8 cellular contexts compared by ENCODE assay signal in the genomic region with DNA sequence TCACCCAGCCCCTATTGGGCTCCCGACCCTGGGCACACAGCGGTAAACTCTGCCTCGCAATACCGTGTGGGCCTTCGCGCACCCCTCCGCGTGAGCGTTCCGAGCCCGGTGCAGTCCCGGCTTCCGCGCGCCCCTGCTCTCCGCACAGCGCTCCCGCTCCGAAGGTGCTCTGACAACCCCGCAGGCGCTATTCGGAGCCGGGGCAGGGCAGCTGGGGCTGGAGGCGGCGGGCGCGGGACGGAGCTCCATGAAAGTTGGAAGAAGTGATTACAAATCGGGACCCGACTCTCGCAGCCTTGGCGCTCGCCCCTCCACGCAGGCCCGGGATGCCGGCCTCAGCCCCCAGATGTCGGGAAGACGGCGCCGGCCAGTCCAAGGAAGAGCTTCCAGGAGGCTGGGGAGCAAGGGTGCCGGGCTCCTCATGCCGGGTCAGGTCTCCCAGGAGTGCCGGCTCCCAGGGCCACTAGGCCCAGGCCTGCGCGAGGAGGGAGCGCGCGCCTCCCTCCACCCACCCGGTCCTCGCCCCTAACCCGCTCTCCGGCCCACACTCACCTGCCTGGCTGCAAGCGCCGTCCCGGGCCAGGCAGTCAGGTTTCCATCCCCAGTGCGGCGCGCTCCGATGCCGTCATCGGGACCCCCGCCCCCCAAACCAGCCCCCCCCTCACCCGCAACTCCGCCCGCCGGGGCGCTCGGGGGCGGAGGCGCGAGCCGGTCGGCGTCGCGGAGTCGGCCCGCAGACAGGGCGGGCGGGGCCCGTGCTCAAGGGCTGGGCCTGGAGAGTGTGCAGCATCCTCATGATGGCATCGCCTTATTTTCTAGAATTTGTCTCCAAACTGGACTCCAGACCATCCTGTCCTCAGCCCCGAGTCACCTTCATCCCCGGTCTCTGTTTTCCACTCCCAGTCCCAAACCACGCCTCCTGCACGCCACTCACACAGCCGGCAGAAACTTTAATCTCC. TPM values are rescaled to one million over a fixed set of nuclear protein-coding genes. Genes with fewer than 3 reads are reported as not detected.
DNase-seq lines count a peak whose midpoint lies in the region; ATAC-seq and TF ChIP-seq lines count a peak whose summit lies in the region.

A gene with protein sequence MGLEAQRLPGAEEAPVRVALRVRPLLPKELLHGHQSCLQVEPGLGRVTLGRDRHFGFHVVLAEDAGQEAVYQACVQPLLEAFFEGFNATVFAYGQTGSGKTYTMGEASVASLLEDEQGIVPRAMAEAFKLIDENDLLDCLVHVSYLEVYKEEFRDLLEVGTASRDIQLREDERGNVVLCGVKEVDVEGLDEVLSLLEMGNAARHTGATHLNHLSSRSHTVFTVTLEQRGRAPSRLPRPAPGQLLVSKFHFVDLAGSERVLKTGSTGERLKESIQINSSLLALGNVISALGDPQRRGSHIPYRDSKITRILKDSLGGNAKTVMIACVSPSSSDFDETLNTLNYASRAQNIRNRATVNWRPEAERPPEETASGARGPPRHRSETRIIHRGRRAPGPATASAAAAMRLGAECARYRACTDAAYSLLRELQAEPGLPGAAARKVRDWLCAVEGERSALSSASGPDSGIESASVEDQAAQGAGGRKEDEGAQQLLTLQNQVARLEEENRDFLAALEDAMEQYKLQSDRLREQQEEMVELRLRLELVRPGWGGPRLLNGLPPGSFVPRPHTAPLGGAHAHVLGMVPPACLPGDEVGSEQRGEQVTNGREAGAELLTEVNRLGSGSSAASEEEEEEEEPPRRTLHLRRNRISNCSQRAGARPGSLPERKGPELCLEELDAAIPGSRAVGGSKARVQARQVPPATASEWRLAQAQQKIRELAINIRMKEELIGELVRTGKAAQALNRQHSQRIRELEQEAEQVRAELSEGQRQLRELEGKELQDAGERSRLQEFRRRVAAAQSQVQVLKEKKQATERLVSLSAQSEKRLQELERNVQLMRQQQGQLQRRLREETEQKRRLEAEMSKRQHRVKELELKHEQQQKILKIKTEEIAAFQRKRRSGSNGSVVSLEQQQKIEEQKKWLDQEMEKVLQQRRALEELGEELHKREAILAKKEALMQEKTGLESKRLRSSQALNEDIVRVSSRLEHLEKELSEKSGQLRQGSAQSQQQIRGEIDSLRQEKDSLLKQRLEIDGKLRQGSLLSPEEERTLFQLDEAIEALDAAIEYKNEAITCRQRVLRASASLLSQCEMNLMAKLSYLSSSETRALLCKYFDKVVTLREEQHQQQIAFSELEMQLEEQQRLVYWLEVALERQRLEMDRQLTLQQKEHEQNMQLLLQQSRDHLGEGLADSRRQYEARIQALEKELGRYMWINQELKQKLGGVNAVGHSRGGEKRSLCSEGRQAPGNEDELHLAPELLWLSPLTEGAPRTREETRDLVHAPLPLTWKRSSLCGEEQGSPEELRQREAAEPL (N-terminal part only) (minus strand): TSS at position 621 of the 959 bp plus-strand sequence. CDS start 2,537 bp downstream, outside the sequence.

- no peaks in the 10 kb centered on the region for H3K9me3 ChIP-seq in fibroblast of lung (ENCODE audit: control insufficient read depth, insufficient read depth, low read depth, low read length)
- H3K9me3 ChIP-seq in naive thymus-derived CD4-positive, alpha-beta T cell (ENCODE audit: control insufficient read depth in 2 of 3, low read length in 3 of 3), result no peaks in the 10 kb centered on the region

- peak; percentile 8 for DNase-seq in COLO668 (lab: John Stamatoyannopoulos, UW; ENCODE audit: unreplicated experiment)
- peak; percentile 92 for DNase-seq in HEK293T (ENCODE audit: extremely low spot score)
- DNase-seq in fibroblast of lung (ENCODE audit: low read depth in 2 of 2), result peak; percentile 57 to 61
- DNase-seq in naive thymus-derived CD4-positive, alpha-beta T cell, result peak in 1 of 9 donors; percentile 34
- DNase-seq in HUDEP-2 (lab: John Stamatoyannopoulos, UW; ENCODE audit: unreplicated experiment in 76 of 76), result no peak

- peak within 1 kb of the TSS; percentile 78 for H3K9ac ChIP-seq in fibroblast of lung (ENCODE audit: insufficient read depth, low read length)

- H3K27ac Mint-ChIP-seq in naive thymus-derived CD4-positive, alpha-beta T cell, result no peak within 1 kb of the TSS

- peak; percentile 66 for ATAC-seq in naive thymus-derived CD4-positive, alpha-beta T cell
- no peak for ATAC-seq in GM21381 (IDR thresholded peaks at IDR 0.05; ENCODE audit: unreplicated experiment)
- ATAC-seq in HG03097 (IDR thresholded peaks at IDR 0.05; ENCODE audit: low FRiP score, unreplicated experiment), result no peak

- CTCF ChIA-PET in HEK293T (lab: Yijun Ruan, JAX), result interaction anchor here (0.5 kb wide), 1 partner anchor 315 kb away, joined by 6 read pairs; no protein-coding TSS in a partner anchor
- CTCF ChIA-PET in naive thymus-derived CD4-positive, alpha-beta T cell (lab: Charles Lee), result no interaction called here

- H3K9me3 Mint-ChIP-seq in naive thymus-derived CD4-positive, alpha-beta T cell, result peaks cover 0 to 5% (median 0%) of the 10 kb centered on the region in 11 donors

- H3K4me3 Mint-ChIP-seq in naive thymus-derived CD4-positive, alpha-beta T cell, result peak within 1 kb of the TSS; percentile 27 to 82 (median 72)

- H3K27ac ChIP-seq in VCaP, result peak within 1 kb of the TSS; percentile 82
- peak within 1 kb of the TSS; percentile 71 for H3K27ac ChIP-seq in fibroblast of lung (ENCODE audit: insufficient read depth, low read length)
- no peak within 1 kb of the TSS for H3K27ac ChIP-seq in naive thymus-derived CD4-positive, alpha-beta T cell (ENCODE audit: low read depth, low read length)

- peaks cover 5% of the 10 kb centered on the region for H3K4me1 ChIP-seq in fibroblast of lung (ENCODE audit: control insufficient read depth, extremely low read depth, insufficient read depth, low read length)
- H3K4me1 ChIP-seq in naive thymus-derived CD4-positive, alpha-beta T cell (ENCODE audit: control insufficient read depth in 2 of 2, insufficient read depth in 2 of 2, low read length in 2 of 2), result peaks cover 0 to 4% of the 10 kb centered on the region in 2 donors

- H2AFZ ChIP-seq in fibroblast of lung (ENCODE audit: low read length), result peak within 1 kb of the TSS; percentile 81

- no peaks in the 10 kb centered on the region for H3K27me3 ChIP-seq in fibroblast of lung (ENCODE audit: control insufficient read depth, insufficient read depth, low read length)
- H3K27me3 ChIP-seq in naive thymus-derived CD4-positive, alpha-beta T cell (ENCODE audit: control insufficient read depth in 2 of 2, insufficient read depth in 2 of 2, low read length in 2 of 2), result peaks cover 0 to 3% of the 10 kb centered on the region in 2 donors

- H3K27me3 Mint-ChIP-seq in naive thymus-derived CD4-positive, alpha-beta T cell, result peaks cover 43 to 72% (median 56%) of the 10 kb centered on the region in 5 donors

- peaks cover 8% of the 10 kb centered on the region for H3K79me2 ChIP-seq in fibroblast of lung (ENCODE audit: control insufficient read depth, insufficient read depth, low read length)

- POLR2A ChIA-PET in HEK293T (lab: Yijun Ruan, JAX), result interaction anchor here (1.3 to 1.6 kb wide), 2 partner anchors 10 to 13 kb away, joined by 4 to 5 read pairs; no protein-coding TSS in a partner anchor
- POLR2A ChIA-PET in naive thymus-derived CD4-positive, alpha-beta T cell (lab: Charles Lee), result no interaction called here

- no peaks in the 10 kb centered on the region for H4K20me1 ChIP-seq in fibroblast of lung (ENCODE audit: control insufficient read depth, extremely low read depth, insufficient read depth, low read length)

- H3K4me1 Mint-ChIP-seq in naive thymus-derived CD4-positive, alpha-beta T cell, result peaks cover 10 to 16% (median 12%) of the 10 kb centered on the region in 7 donors

- intact Hi-C loops in naive thymus-derived CD4-positive, alpha-beta T cell (cut with micrococcal nuclease), result no loop called here

- H3K36me3 ChIP-seq in fibroblast of lung (ENCODE audit: control insufficient read depth, insufficient read depth, low read length), result peaks cover 3% of the 10 kb centered on the region
- no peaks in the 10 kb centered on the region for H3K36me3 ChIP-seq in naive thymus-derived CD4-positive, alpha-beta T cell (ENCODE audit: control insufficient read depth in 2 of 3, insufficient read depth in 3 of 3, low read length in 3 of 3)

- TF ChIP-seq CTCF in VCaP (conservative IDR thresholded peaks at IDR 0.05), result no peak
- TF ChIP-seq CTCF in fibroblast of lung (conservative IDR thresholded peaks at IDR 0.05 in 1 of 2, IDR thresholded peaks at IDR 0.05 in 1 of 2; ENCODE audit: low read depth in 1 of 2, low read length in 2 of 2), result no peak

- peaks cover 0 to 8% (median 0%) of the 10 kb centered on the region in 5 donors for H3K36me3 Mint-ChIP-seq in naive thymus-derived CD4-positive, alpha-beta T cell

- peak within 1 kb of the TSS; percentile 64 to 84 (median 76) for H3K4me3 ChIP-seq in fibroblast of lung (replicated peaks in 1 of 4; ENCODE audit: control extremely low read depth in 1 of 4, insufficient read depth in 1 of 4, low read depth in 3 of 4, low read length in 4 of 4)
- no peak within 1 kb of the TSS for H3K4me3 ChIP-seq in naive thymus-derived CD4-positive, alpha-beta T cell (ENCODE audit: low read length)

- peak within 1 kb of the TSS; percentile 83 for H3K4me2 ChIP-seq in fibroblast of lung (ENCODE audit: extremely low read depth, insufficient read depth, low read length)

TF ChIP-seq in HEK293T, 16 proteins besides CTCF, POLR2A, EP300 and RAD21 (continues in another document):
- TF ChIP-seq SUZ12 (IDR thresholded peaks at IDR 0.05), result no peak
- TF ChIP-seq FOXK2 (IDR thresholded peaks at IDR 0.05), result no peak
- peak; percentile 42; the same call in 1 of the 2 replicates for TF ChIP-seq L3MBTL2 (conservative IDR thresholded peaks at IDR 0.05)
- TF ChIP-seq NFRKB (IDR thresholded peaks at IDR 0.05), result no peak
- TF ChIP-seq SP1 (IDR thresholded peaks at IDR 0.05), result no peak
- TF ChIP-seq BHLHE40 (IDR thresholded peaks at IDR 0.05; ENCODE audit: borderline replicate concordance), result no peak
- TF ChIP-seq FOXM1 (IDR thresholded peaks at IDR 0.05; ENCODE audit: borderline replicate concordance), result peak; percentile 50; the same call in 1 of the 2 replicates
- no peak for TF ChIP-seq TARDBP (IDR thresholded peaks at IDR 0.05)
- TF ChIP-seq CTBP1 (IDR thresholded peaks at IDR 0.05; ENCODE audit: borderline replicate concordance), result no peak
- TF ChIP-seq HDGF (IDR thresholded peaks at IDR 0.05; ENCODE audit: borderline replicate concordance), result no peak

RNA-seq across cellular contexts. Expression of the gene that starts here (rescaled TPM):
- 11.4 and 11.6 TPM in 2 replicates for total RNA-seq in fibroblast of lung
- 2.9 and 3.6 TPM in 2 replicates for polyA plus RNA-seq in fibroblast of lung
- polyA plus RNA-seq in fibroblast of lung (2012), result 6.1 and 7.3 TPM in 2 replicates
- 2.7 and 7.0 TPM in 2 replicates for polyA minus RNA-seq in fibroblast of lung (ENCODE audit: low replicate concordance)
- total RNA-seq in naive thymus-derived CD4-positive, alpha-beta T cell, result under 1 TPM in 3 of 5 experiments, not detected in 2; 0.08 to 0.27 (median 0.22) TPM
- not detected for polyA plus RNA-seq in naive thymus-derived CD4-positive, alpha-beta T cell

Comparison
In these comparisons a context has a peak if more than half of its experiments do, and no peak if none do; other contexts are left out.
1. Peak in ATAC-seq in naive thymus-derived CD4-positive, alpha-beta T cell; RNA of the gene not detected or under 1 TPM.
2. DNase-seq: peak in COLO668 (single experiment), HEK293T (single experiment) and fibroblast of lung (2 of 2); none in HUDEP-2 (0 of 76).